Comparison of ENCODE assay signal across 9 cellular contexts in the genomic region with DNA sequence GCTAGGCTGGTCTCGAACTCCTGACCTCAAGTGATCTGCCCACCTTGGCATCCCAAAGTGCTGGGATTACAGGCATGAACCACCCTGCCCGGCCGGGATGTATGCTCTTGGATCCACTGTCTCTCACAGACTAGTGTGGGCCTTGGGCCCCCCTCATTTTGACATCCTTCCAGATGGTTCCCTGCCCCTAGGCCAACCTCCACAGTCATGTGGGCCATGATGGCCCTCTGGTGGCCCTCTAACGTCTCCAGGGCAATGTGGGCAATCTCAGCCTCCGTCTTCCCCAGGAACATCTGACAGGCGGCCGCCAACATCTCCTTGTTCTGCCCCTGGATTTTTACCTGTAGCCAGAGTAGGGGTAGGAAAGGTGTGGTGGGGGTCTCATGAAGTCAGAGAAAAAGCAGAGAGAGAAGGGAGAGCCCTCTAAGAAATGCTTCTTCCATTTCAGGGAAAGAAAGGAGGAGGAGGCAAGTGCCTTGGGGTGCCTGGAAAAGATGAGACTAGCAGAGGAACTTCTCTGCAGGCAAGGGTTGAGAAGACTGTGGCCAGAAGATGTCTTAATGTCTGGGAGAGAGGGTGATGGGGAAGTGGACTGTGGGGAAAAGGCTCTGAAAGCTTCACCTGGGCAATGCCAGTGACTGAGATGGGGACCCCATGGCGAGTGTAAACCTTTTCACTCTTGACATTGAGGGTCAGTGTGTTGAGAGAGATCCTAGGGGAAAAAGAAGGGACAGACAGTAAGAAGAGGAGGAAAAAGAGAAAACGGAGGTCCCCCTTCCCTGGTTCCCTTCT. TPM values are rescaled to one million over a fixed set of nuclear protein-coding genes. Genes with fewer than 3 reads are reported as not detected.
DNase-seq lines count a peak whose midpoint lies in the region; ATAC-seq and TF ChIP-seq lines count a peak whose summit lies in the region.
"Had no signal": no experiment of that assay in that cellular context is flagged by ENCODE, and none has a peak within 500 bp of the region (broad histone marks: within the 10 kb centered on the region; RNA-seq: fewer than 3 reads in every experiment).

No MANE protein-coding gene starts in this region.

- peak overlapping the region; percentile 97 for H3K4me3 ChIP-seq in OCI-LY3 (ENCODE audit: low read length)

- no peak for DNase-seq in CD14-positive monocyte (ENCODE audit: low spot score)
- DNase-seq in neural crest cell (ENCODE audit: low read depth, low spot score), result no peak
- no peak for DNase-seq in GM03348 (ENCODE audit: low spot score)
- no peak for DNase-seq in NCI-H2196 treated with DMSO at 0.1 percent for 48 hours (lab: John Stamatoyannopoulos, UW; ENCODE audit: unreplicated experiment)
- no peak for DNase-seq in SIG-M5 (lab: John Stamatoyannopoulos, UW)
- DNase-seq: H7 had no signal

- H3K4me1 ChIP-seq in OCI-LY3 (ENCODE audit: low read length), result peaks cover 28% of the 10 kb centered on the region

- H3K4me1 Mint-ChIP-seq in CD14-positive monocyte, result peaks cover 58% of the 10 kb centered on the region
- peaks cover 69% of the 10 kb centered on the region for H3K4me1 Mint-ChIP-seq in dendritic cell treated with granulocyte-macrophage colony-stimulating factor and Interleukin-4, amounts not matched to agents 40 ng/mL and 50 ng/mL, for 4 days (ENCODE audit: low read depth)
- peaks cover 45% of the 10 kb centered on the region for H3K4me1 Mint-ChIP-seq in neural crest cell

- peak overlapping the region; percentile 86 for H3K4me2 ChIP-seq in OCI-LY3 (ENCODE audit: low read length)

- peaks cover 9% of the 10 kb centered on the region for H3K79me2 ChIP-seq in OCI-LY3 (ENCODE audit: low read length)

- peak overlapping the region; percentile 94 for H3K9ac ChIP-seq in OCI-LY3 (ENCODE audit: low read length)

- peaks cover 3% of the 10 kb centered on the region; the same call in 1 of the 2 replicates for H4K20me1 ChIP-seq in OCI-LY3 (ENCODE audit: insufficient read depth, low read length)

- no peaks in the 10 kb centered on the region for H3K27me3 ChIP-seq in OCI-LY3 (ENCODE audit: low read depth, low read length)

- H3K36me3 Mint-ChIP-seq in CD14-positive monocyte, result peaks cover 38 to 45% of the 10 kb centered on the region in 2 donors
- H3K36me3 Mint-ChIP-seq in dendritic cell treated with granulocyte-macrophage colony-stimulating factor and Interleukin-4, amounts not matched to agents 40 ng/mL and 50 ng/mL, for 4 days (ENCODE audit: low read depth), result peaks cover 77% of the 10 kb centered on the region
- H3K36me3 Mint-ChIP-seq in neural crest cell (ENCODE audit: low read depth), result peaks cover 17% of the 10 kb centered on the region

- no peak for TF ChIP-seq CTCF in CD14-positive monocyte (IDR thresholded peaks at IDR 0.05)
- TF ChIP-seq CTCF in OCI-LY3 (IDR thresholded peaks at IDR 0.05; ENCODE audit: low read depth, low read length), result no peak
- no peak for TF ChIP-seq CTCF in neural crest cell (conservative IDR thresholded peaks at IDR 0.05)

- H3K27ac Mint-ChIP-seq in CD14-positive monocyte, result peak overlapping the region; percentile 51 to 99 (median 78)
- peak overlapping the region; percentile 99 for H3K27ac Mint-ChIP-seq in dendritic cell treated with granulocyte-macrophage colony-stimulating factor and Interleukin-4, amounts not matched to agents 40 ng/mL and 50 ng/mL, for 4 days
- peak overlapping the region; percentile 94 for H3K27ac Mint-ChIP-seq in neural crest cell (ENCODE audit: unreplicated experiment)

- peaks cover 29% of the 10 kb centered on the region for H3K36me3 ChIP-seq in OCI-LY3 (replicated peaks; ENCODE audit: low read depth, low read length)

- intact Hi-C loops in CD14-positive monocyte (cut with micrococcal nuclease), result loop anchor here (5.0 to 10.0 kb wide), 5 partner anchors 36 to 344 kb away; a partner anchor contains a TSS
- intact Hi-C loops in dendritic cell treated with granulocyte-macrophage colony-stimulating factor and Interleukin-4, amounts not matched to agents 40 ng/mL and 50 ng/mL, for 4 days (cut with micrococcal nuclease), result loop anchor here (5.0 kb wide), 2 partner anchors 71 to 124 kb away; a partner anchor contains a TSS

- H3K4me3 Mint-ChIP-seq in CD14-positive monocyte (peak overlapping the region; percentile 92 to 99), neural crest cell (peak overlapping the region; percentile 96)
- peak overlapping the region; percentile 98 for H3K4me3 Mint-ChIP-seq in dendritic cell treated with granulocyte-macrophage colony-stimulating factor and Interleukin-4, amounts not matched to agents 40 ng/mL and 50 ng/mL, for 4 days

- no peak for ATAC-seq in GM21786 (IDR thresholded peaks at IDR 0.05; ENCODE audit: unreplicated experiment)

- no peaks in the 10 kb centered on the region for H3K9me3 ChIP-seq in OCI-LY3 (ENCODE audit: insufficient read depth, low read length)

- H3K27ac ChIP-seq in OCI-LY3 (ENCODE audit: low read length), result no peak overlapping the region

- no peak overlapping the region for H2AFZ ChIP-seq in OCI-LY3 (ENCODE audit: low read depth, low read length)

- H3K9me3 Mint-ChIP-seq in CD14-positive monocyte (peaks cover 0 to 3% (median 0%) of the 10 kb centered on the region in 7 donors), neural crest cell (no peaks in the 10 kb centered on the region)
- no peaks in the 10 kb centered on the region for H3K9me3 Mint-ChIP-seq in dendritic cell treated with granulocyte-macrophage colony-stimulating factor and Interleukin-4, amounts not matched to agents 40 ng/mL and 50 ng/mL, for 4 days

- H3K27me3 Mint-ChIP-seq in CD14-positive monocyte (ENCODE audit: low read depth in 3 of 3), result peaks cover 1 to 6% (median 2%) of the 10 kb centered on the region in 3 donors
- no peaks in the 10 kb centered on the region for H3K27me3 Mint-ChIP-seq in dendritic cell treated with granulocyte-macrophage colony-stimulating factor and Interleukin-4, amounts not matched to agents 40 ng/mL and 50 ng/mL, for 4 days
- peaks cover 15% of the 10 kb centered on the region for H3K27me3 Mint-ChIP-seq in neural crest cell (ENCODE audit: low read depth)

RNA-seq across cellular contexts. Expression of a gene that starts 1.3 kb away (rescaled TPM):
- polyA plus RNA-seq in CD14-positive monocyte, result 100 to 1,000 TPM; 124 to 153 TPM
- 100 and 106 TPM in 2 replicates for total RNA-seq in neural crest cell

RNA-seq across cellular contexts. Expression of a gene that starts 3.2 kb away (rescaled TPM):
- polyA plus RNA-seq in CD14-positive monocyte, result 10 to 100 TPM; 30.6 to 53.2 TPM
- 4.8 and 6.3 TPM in 2 replicates for total RNA-seq in neural crest cell

RNA-seq across cellular contexts. Expression of a gene that starts 21.0 kb away (rescaled TPM):
- 10 to 100 TPM; 48.4 to 57.0 TPM for polyA plus RNA-seq in CD14-positive monocyte
- total RNA-seq in neural crest cell, result 1,986 and 2,086 TPM in 2 replicates

RNA-seq across cellular contexts. Expression of a gene that starts 24.1 kb away (rescaled TPM):
- under 1 TPM; 0.27 to 0.34 TPM for polyA plus RNA-seq in CD14-positive monocyte
- total RNA-seq in neural crest cell, result 104 and 107 TPM in 2 replicates

RNA-seq across cellular contexts. Expression of a gene that starts 50.4 kb away (rescaled TPM):
- polyA plus RNA-seq in CD14-positive monocyte, result 10 to 100 TPM; 25.9 to 35.0 TPM
- 66.5 and 69.2 TPM in 2 replicates for total RNA-seq in neural crest cell
